Comparison of ENCODE assay signal across 12 cellular contexts in genomic region chr1:2322593-2323295, GRCh38.
DNase-seq lines count a peak whose midpoint lies in the region; ATAC-seq, FAIRE-seq and TF ChIP-seq lines count a peak whose summit lies in the region.
"Had no signal": no experiment of that assay in that cellular context is flagged by ENCODE, and none has a peak within 500 bp of the region (broad histone marks: within the 10 kb centered on the region; RNA-seq: fewer than 3 reads in every experiment).

No MANE protein-coding gene starts in this region.

- TF ChIP-seq RAD21 in HepG2 (CRISPR knock-in tag; IDR thresholded peaks at IDR 0.05), result no peak

- ATAC-seq in GM23338 (peak; percentile 8), HepG2 (peak; percentile 5), GM19351 (IDR thresholded peaks at IDR 0.05; ENCODE audit: unreplicated experiment) (no peak)

- CTCF ChIA-PET in HepG2 (lab: Yijun Ruan, JAX; ENCODE audit: low intra/inter-chr PET ratio, low total read pairs), result no interaction called here

- no peaks in the 10 kb centered on the region for H3K9me2 ChIP-seq in GM23338 (ENCODE audit: insufficient read depth)

- intact Hi-C loops in HepG2 (cut with micrococcal nuclease; ENCODE audit: unreplicated experiment), result no loop called here

- H3K27me3 Mint-ChIP-seq in GM23338 (ENCODE audit: insufficient read depth, low read depth, poor library complexity), result peaks cover 12% of the 10 kb centered on the region

- H4K20me1 ChIP-seq in GM23338 (replicated peaks; ENCODE audit: insufficient read depth) (no peaks in the 10 kb centered on the region), HepG2 (ENCODE audit: insufficient read depth, low read length) (no peaks in the 10 kb centered on the region)

- DNase-seq in GM23338 (ENCODE audit: low spot score), result no peak
- DNase-seq in caudate nucleus (lab: John Stamatoyannopoulos, UW), result peak in 4 of 61 donors; percentile 44 to 61 (median 50)
- no peak for DNase-seq in HepG2 (ENCODE audit: low spot score)
- no peak for DNase-seq in SIG-M5 (lab: John Stamatoyannopoulos, UW)
- DNase-seq in activated CD4-positive, alpha-beta T cell treated with anti-CD3 and anti-CD28 coated beads for 48 hours, result no peak
- DNase-seq in NCI-H345 (lab: John Stamatoyannopoulos, UW), result no peak
- DNase-seq: activated T-cell treated with anti-CD3 and anti-CD28 coated beads for 4 hours, COR-L47, immature natural killer cell had no signal

- H3K9me3 ChIP-seq in HepG2 (ENCODE audit: low read length) (no peaks in the 10 kb centered on the region), skeletal muscle tissue (ENCODE audit: control insufficient read depth in 3 of 3, low read length in 3 of 3) (no peaks in the 10 kb centered on the region)

- H3K4me3 Mint-ChIP-seq in GM23338, result no peak overlapping the region
- H3K4me3 Mint-ChIP-seq: immature natural killer cell; T-helper 2 cell treated with Interferon-gamma antibody and Interleukin-4, amounts not matched to agents 5 μg/mL and 100 μg/mL, for 36 hours had no signal

- H3K79me2 ChIP-seq in GM23338 (replicated peaks; ENCODE audit: insufficient read depth) (no peaks in the 10 kb centered on the region), HepG2 (ENCODE audit: insufficient read depth, low read length) (no peaks in the 10 kb centered on the region)

- TF ChIP-seq EP300 in HepG2 (IDR thresholded peaks at IDR 0.05; ENCODE audit: low read depth in 2 of 2, low read length in 2 of 2) (no peak), HepG2 (CRISPR knock-in tag; IDR thresholded peaks at IDR 0.05; ENCODE audit: borderline replicate concordance) (no peak)

- H3K4me2 ChIP-seq in GM23338 (no peak overlapping the region), HepG2 (ENCODE audit: low read depth, low read length) (peak overlapping the region; percentile 45; the same call in 1 of the 2 replicates)

- no peaks in the 10 kb centered on the region; the same call in 2 of the 3 replicates for H3K36me3 Mint-ChIP-seq in GM23338 (ENCODE audit: low read depth)
- H3K36me3 Mint-ChIP-seq: immature natural killer cell had no signal

- H3K4me1 Mint-ChIP-seq in GM23338, result peaks cover 2% of the 10 kb centered on the region; the same call in 2 of the 3 replicates

- peaks cover 4% of the 10 kb centered on the region; the same call in 2 of the 3 replicates for H3K9me3 Mint-ChIP-seq in GM23338
- H3K9me3 Mint-ChIP-seq: immature natural killer cell; T-helper 2 cell treated with Interferon-gamma antibody and Interleukin-4, amounts not matched to agents 5 μg/mL and 100 μg/mL, for 36 hours had no signal

- in situ Hi-C loops in HepG2 (cut with HindIII; ENCODE audit: extremely low pct_ligation_motif_present, low pct_unique_long_range_greater_than_20kb), result no loop called here

- H3K27me3 ChIP-seq in GM23338 (ENCODE audit: insufficient read depth), result no peaks in the 10 kb centered on the region
- H3K27me3 ChIP-seq in HepG2 (ENCODE audit: control insufficient read depth in 1 of 2, insufficient read depth in 2 of 2, low read length in 2 of 2), result peaks cover 21 to 78% of the 10 kb centered on the region in 2 experiments
- peaks cover 4 to 35% (median 22%) of the 10 kb centered on the region in 3 donors for H3K27me3 ChIP-seq in skeletal muscle tissue (ENCODE audit: control insufficient read depth in 3 of 3, insufficient read depth in 3 of 3, low read length in 3 of 3)

- H3K36me3 ChIP-seq in GM23338 (ENCODE audit: insufficient read depth) (no peaks in the 10 kb centered on the region), HepG2 (replicated peaks in 1 of 2; ENCODE audit: control insufficient read depth in 1 of 2, insufficient read depth in 2 of 2, low read length in 2 of 2) (no peaks in the 10 kb centered on the region), skeletal muscle tissue (ENCODE audit: control insufficient read depth in 3 of 3, insufficient read depth in 3 of 3, low read length in 3 of 3) (no peaks in the 10 kb centered on the region)

- 68% methylated on average over 8 of the region's 46 CpGs for WGBS in HepG2 (ENCODE audit: low lambda C conversion rate)

- peak overlapping the region; percentile 78 for H3K27ac ChIP-seq in GM23338 (ENCODE audit: low read depth)
- peak overlapping the region; percentile 40 for H3K27ac ChIP-seq in caudate nucleus (ENCODE audit: low read depth, low read length)
- H3K27ac ChIP-seq in HepG2 (ENCODE audit: extremely low read length, insufficient read depth, low read length), result no peak overlapping the region
- peak overlapping the region; percentile 76 for H3K27ac ChIP-seq in skeletal muscle tissue (ENCODE audit: low read depth, low read length)

- TF ChIP-seq CTCF in GM23338 (conservative IDR thresholded peaks at IDR 0.05; ENCODE audit: low read depth in 2 of 2) (no peak), HepG2 (CRISPR knock-in tag; IDR thresholded peaks at IDR 0.05) (no peak)

- H2AFZ ChIP-seq in GM23338 (no peak overlapping the region), HepG2 (ENCODE audit: low read length) (no peak overlapping the region)

- no peaks in the 10 kb centered on the region; the same call in 1 of the 2 replicates for H3F3A ChIP-seq in GM23338 (replicated peaks; ENCODE audit: low read depth)

- no TSS peak for BruUV-seq in HepG2 (replicated peaks; lab: Mats Ljungman, UMichigan)

- H3K9ac ChIP-seq in HepG2 (ENCODE audit: insufficient read depth, low read depth, low read length) (no peak overlapping the region), skeletal muscle tissue (ENCODE audit: low read depth in 1 of 3, low read length in 3 of 3) (peak overlapping the region; percentile 10 to 70 (median 38))

- no peak for FAIRE-seq in HepG2 (lab: Jason Lieb, UNC)

- H3K27ac Mint-ChIP-seq in GM23338, result no peak overlapping the region
- H3K27ac Mint-ChIP-seq: immature natural killer cell; T-helper 2 cell treated with Interferon-gamma antibody and Interleukin-4, amounts not matched to agents 5 μg/mL and 100 μg/mL, for 36 hours had no signal

- TF ChIP-seq POLR2A in HepG2 (IDR thresholded peaks at IDR 0.05; ENCODE audit: insufficient read depth in 1 of 2, low read depth in 2 of 2, low read length in 2 of 2), result no peak

- POLR2A ChIA-PET in HepG2 (lab: Yijun Ruan, JAX), result no interaction called here

- H3K4me1 ChIP-seq in GM23338 (ENCODE audit: insufficient read depth) (peaks cover 4% of the 10 kb centered on the region; the same call in 1 of the 2 replicates), HepG2 (ENCODE audit: insufficient read depth, low read length) (peaks cover 28% of the 10 kb centered on the region), skeletal muscle tissue (ENCODE audit: control insufficient read depth in 3 of 3, insufficient read depth in 3 of 3, low read length in 3 of 3) (peaks cover 36 to 45% (median 36%) of the 10 kb centered on the region in 3 donors)

- H3K4me3 ChIP-seq in GM23338 (no peak overlapping the region), HepG2 (replicated peaks in 1 of 3; ENCODE audit: insufficient read depth in 1 of 3, low read depth in 2 of 3, low read length in 3 of 3) (peak overlapping the region in 2 of 3 experiments; percentile 5 to 36; a peak in 1 of 6 replicates), skeletal muscle tissue (ENCODE audit: low read length in 3 of 3) (no peak overlapping the region)

TF ChIP-seq in GM23338, 12 proteins besides CTCF, POLR2A, EP300 and RAD21 (continues in another document):
- TF ChIP-seq JUNB (IDR thresholded peaks at IDR 0.05; ENCODE audit: unreplicated experiment) (no peak), POLR2AphosphoS5 (IDR thresholded peaks at IDR 0.05; ENCODE audit: low read depth) (no peak)

TF ChIP-seq in HepG2, 621 proteins besides CTCF, POLR2A, EP300 and RAD21 (continues in another document):
- no peak for TF ChIP-seq KLF6 (CRISPR knock-in tag; IDR thresholded peaks at IDR 0.05)
- 0 out of 2 replicates have a peak, but pooled peaks have one; percentile 42 for TF ChIP-seq ZBTB38 (CRISPR knock-in tag; IDR thresholded peaks at IDR 0.05)
- TF ChIP-seq MIER3 (CRISPR knock-in tag; IDR thresholded peaks at IDR 0.05; ENCODE audit: borderline replicate concordance), result no peak
- peak; percentile 16; the same call in 1 of the 2 replicates for TF ChIP-seq ZNF687 (CRISPR knock-in tag; IDR thresholded peaks at IDR 0.05)
- no peak for TF ChIP-seq PHF5A (CRISPR knock-in tag; IDR thresholded peaks at IDR 0.05; ENCODE audit: low read depth, unreplicated experiment)

Comparison
In these comparisons a context has a peak if more than half of its experiments do, and no peak if none do; other contexts are left out.
1. H3K4me3 ChIP-seq: peak in HepG2 (2 of 3); none in GM23338 (single experiment) and skeletal muscle tissue (0 of 3).